ENCODE assay signal across 8 cellular contexts in genomic region chr12:30753761-30754382, GRCh38. TPM values are rescaled to one million over a fixed set of nuclear protein-coding genes. Genes with fewer than 3 reads are reported as not detected.
DNase-seq lines count a peak whose midpoint lies in the region; ATAC-seq and TF ChIP-seq lines count a peak whose summit lies in the region.

No MANE protein-coding gene starts in this region.

- H3K4me1 ChIP-seq in psoas muscle, result peaks cover 9% of the 10 kb centered on the region

- peak overlapping the region; percentile 95 for H3K4me3 Mint-ChIP-seq in T-helper 17 cell

- peaks cover 36% of the 10 kb centered on the region for H3K4me1 Mint-ChIP-seq in T-helper 17 cell

- DNase-seq in HEK293T (ENCODE audit: extremely low spot score), result no peak
- no peak for DNase-seq in T-helper 17 cell
- peak; percentile 65 for DNase-seq in fibroblast of the aortic adventitia (ENCODE audit: low read depth)
- no peak for DNase-seq in psoas muscle
- no peak for DNase-seq in cortex of kidney (lab: John Stamatoyannopoulos, UW)

- H3K27ac ChIP-seq in C4-2B (peak overlapping the region; percentile 82), psoas muscle (peak overlapping the region; percentile 89)

- POLR2A ChIA-PET in HEK293T (lab: Yijun Ruan, JAX), result interaction anchor here (0.6 to 3.1 kb wide), 8 partner anchors 9 to 59 kb away, joined by 3 to 17 read pairs (median 4); partner anchors contain the start of gene IPO8

- intact Hi-C loops in psoas muscle (cut with DNase I), result loop anchor here (1.0 to 5.0 kb wide), 4 partner anchors 42 to 57 kb away; partner anchors contain the start of gene IPO8 (in 1 of the 2)

- ATAC-seq in T-helper 17 cell (no peak), psoas muscle (no peak), GM18909 (IDR thresholded peaks at IDR 0.05; ENCODE audit: poor library complexity, unreplicated experiment) (no peak), GM18498 (IDR thresholded peaks at IDR 0.05; ENCODE audit: unreplicated experiment) (no peak)

- H3K4me3 ChIP-seq in fibroblast of the aortic adventitia (ENCODE audit: low read depth, low read length) (peak overlapping the region; percentile 77), psoas muscle (peak overlapping the region; percentile 78)

- WGBS in psoas muscle, 3 donors, result 12 to 17% (median 15%) methylated on average over 18 of the region's 18 CpGs

- no peaks in the 10 kb centered on the region for H3K27me3 Mint-ChIP-seq in T-helper 17 cell

- TF ChIP-seq CTCF in C4-2B (conservative IDR thresholded peaks at IDR 0.05) (no peak), fibroblast of the aortic adventitia (IDR thresholded peaks at IDR 0.05; ENCODE audit: insufficient read depth, low read length) (no peak), psoas muscle (IDR thresholded peaks at IDR 0.05) (no peak)

- H3K9me3 ChIP-seq in T-helper 17 cell (ENCODE audit: control insufficient read depth, low read length, poor library complexity, severe bottlenecking) (no peaks in the 10 kb centered on the region), psoas muscle (no peaks in the 10 kb centered on the region)

- no peaks in the 10 kb centered on the region for H3K36me3 Mint-ChIP-seq in T-helper 17 cell (ENCODE audit: low read depth)

- peak overlapping the region; percentile 76 for H3K27ac Mint-ChIP-seq in T-helper 17 cell

- no peaks in the 10 kb centered on the region for H3K27me3 ChIP-seq in psoas muscle (ENCODE audit: insufficient read depth in 3 of 3, low read length in 2 of 3)

- H3K36me3 ChIP-seq in psoas muscle (ENCODE audit: insufficient read depth in 1 of 2, low read depth in 1 of 2), result no peaks in the 10 kb centered on the region

- CTCF ChIA-PET in HEK293T (lab: Yijun Ruan, JAX), result interaction anchor here (0.6 to 1.7 kb wide), 6 partner anchors 10 to 655 kb away, joined by 3 to 8 read pairs (median 4); no protein-coding TSS in a partner anchor

TF ChIP-seq in HEK293T, 16 proteins besides CTCF, POLR2A, EP300 and RAD21:
- TF ChIP-seq PKNOX1 (IDR thresholded peaks at IDR 0.05) (0 out of 2 replicates have a peak, but pooled peaks have one; percentile 16), FOXK2 (IDR thresholded peaks at IDR 0.05) (no peak), FOXM1 (IDR thresholded peaks at IDR 0.05; ENCODE audit: borderline replicate concordance) (no peak)

RNA-seq across cellular contexts. Expression of gene CAPRIN2, which starts 0.9 kb away (rescaled TPM):
- total RNA-seq in T-helper 17 cell (10 to 100 TPM; 19.1 to 28.5 TPM), fibroblast of the aortic adventitia (ENCODE audit: low replicate concordance) (16.4 and 82.2 TPM in 2 replicates), psoas muscle (10 to 100 TPM in 3 of 4 donors, 1 to 10 TPM in 1; 9.0 to 17.7 (median 14.2) TPM)
- polyA plus RNA-seq in psoas muscle, result 10 to 100 TPM in 2 of 3 donors, 1 to 10 TPM in 1; 4.9 to 11.1 (median 10.4) TPM

RNA-seq across cellular contexts. Expression of gene IPO8, which starts 58.2 kb away (rescaled TPM):
- total RNA-seq in T-helper 17 cell (10 to 100 TPM; 27.4 to 28.0 TPM), fibroblast of the aortic adventitia (ENCODE audit: low replicate concordance) (40.9 and 49.8 TPM in 2 replicates), psoas muscle (10 to 100 TPM; 22.8 to 37.2 (median 28.9) TPM)
- polyA plus RNA-seq in psoas muscle, result 10 to 100 TPM in 2 of 3 donors, 1 to 10 TPM in 1; 9.8 to 15.9 (median 13.2) TPM
